ENCODE assay signal across 10 cellular contexts in the genomic region with DNA sequence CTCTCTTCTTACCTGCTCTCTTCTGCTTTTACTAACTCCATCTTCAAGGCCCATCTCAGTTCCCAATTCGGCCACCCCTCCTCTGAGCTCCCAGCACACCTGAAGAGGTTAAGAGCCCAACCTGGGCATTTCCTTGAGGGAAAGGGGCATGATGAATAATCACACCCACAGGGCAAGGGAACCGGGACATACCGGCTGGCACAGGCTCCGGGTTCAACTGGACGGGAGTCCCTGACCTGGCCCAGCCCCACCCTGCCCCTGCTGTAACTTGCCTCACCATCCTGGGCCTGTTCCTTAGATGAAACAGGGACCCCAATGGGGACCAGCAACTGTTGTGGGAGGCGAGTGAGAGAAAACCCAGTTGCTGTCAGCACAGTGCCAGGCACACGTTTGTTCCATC. TPM values are rescaled to one million over a fixed set of nuclear protein-coding genes. Genes with fewer than 3 reads are reported as not detected.
A peak's percentile ranks its signal among the peaks of the same experiment; 100 is the strongest.
DNase-seq lines count a peak whose midpoint lies in the region; ATAC-seq, FAIRE-seq and TF ChIP-seq lines count a peak whose summit lies in the region.
"Had no signal": no experiment of that assay in that cellular context is flagged by ENCODE, and none has a peak within 500 bp of the region (broad histone marks: within the 10 kb centered on the region; RNA-seq: fewer than 3 reads in every experiment).

No MANE protein-coding gene starts in this region.

- H3K4me1 Mint-ChIP-seq in MCF 10A (ENCODE audit: insufficient read depth, unreplicated experiment) = peaks cover 10% of the 10 kb centered on the region
- peaks cover 18% of the 10 kb centered on the region for H3K4me1 Mint-ChIP-seq in activated CD4-positive, alpha-beta memory T cell treated with anti-CD3 and anti-CD28 coated beads, Interleukin-2, amount 10 ng/mL, durations not matched to agents 7 days and 5 days

- peak overlapping the region; percentile 32 to 51 for H3K9ac ChIP-seq in mucosa of rectum (ENCODE audit: low read depth in 1 of 2, low read length in 2 of 2)

- H3K9me3 ChIP-seq in breast epithelium (no peaks in the 10 kb centered on the region), mucosa of rectum (ENCODE audit: control insufficient read depth in 2 of 2, low read length in 2 of 2) (no peaks in the 10 kb centered on the region), upper lobe of right lung (no peaks in the 10 kb centered on the region)

- H3K36me3 Mint-ChIP-seq in MCF 10A (ENCODE audit: insufficient read depth, unreplicated experiment) = no peaks in the 10 kb centered on the region
- no peaks in the 10 kb centered on the region for H3K36me3 Mint-ChIP-seq in activated CD4-positive, alpha-beta memory T cell treated with anti-CD3 and anti-CD28 coated beads, Interleukin-2, amount 10 ng/mL, durations not matched to agents 7 days and 5 days (ENCODE audit: low read depth)

- TF ChIP-seq POLR2A in breast epithelium (IDR thresholded peaks at IDR 0.05) = no peak
- TF ChIP-seq POLR2A in GM12891 (IDR thresholded peaks at IDR 0.05; ENCODE audit: low read depth, low read length) = no peak

- POLR2A ChIA-PET in MCF 10A (lab: Yijun Ruan, JAX) = interaction anchor here (1.8 kb wide), 1 partner anchor 20 kb away, joined by 6 read pairs; no protein-coding TSS in a partner anchor
- POLR2A ChIA-PET in activated CD4-positive, alpha-beta memory T cell treated with anti-CD3 and anti-CD28 coated beads, Interleukin-2, amount 10 ng/mL, durations not matched to agents 7 days and 5 days (lab: Charles Lee) = interaction anchor here (1.2 to 3.2 kb wide), 4 partner anchors 9 to 115 kb away, joined by 3 to 52 read pairs (median 6); a partner anchor contains a TSS

- TF ChIP-seq CTCF in breast epithelium (IDR thresholded peaks at IDR 0.05) = no peak
- TF ChIP-seq CTCF in MCF 10A (IDR thresholded peaks at IDR 0.05; ENCODE audit: unreplicated experiment) = no peak
- TF ChIP-seq CTCF in upper lobe of right lung (IDR thresholded peaks at IDR 0.05) = no peak

- ATAC-seq in upper lobe of right lung (no peak), HG02678 (IDR thresholded peaks at IDR 0.05; ENCODE audit: unreplicated experiment) (no peak)

- H3K4me3 Mint-ChIP-seq in MCF 10A (ENCODE audit: unreplicated experiment) = no peak overlapping the region
- peak overlapping the region; percentile 71 for H3K4me3 Mint-ChIP-seq in activated CD4-positive, alpha-beta memory T cell treated with anti-CD3 and anti-CD28 coated beads, Interleukin-2, amount 10 ng/mL, durations not matched to agents 7 days and 5 days

- no peak overlapping the region for H3K27ac Mint-ChIP-seq in MCF 10A (ENCODE audit: low read depth, unreplicated experiment)
- H3K27ac Mint-ChIP-seq in activated CD4-positive, alpha-beta memory T cell treated with anti-CD3 and anti-CD28 coated beads, Interleukin-2, amount 10 ng/mL, durations not matched to agents 7 days and 5 days = peak overlapping the region; percentile 69

- FAIRE-seq in GM12891 (lab: Jason Lieb, UNC) = no peak
- FAIRE-seq: G401.6 had no signal

- H3K27me3 Mint-ChIP-seq in MCF 10A (ENCODE audit: insufficient read depth, unreplicated experiment) = no peaks in the 10 kb centered on the region
- no peaks in the 10 kb centered on the region for H3K27me3 Mint-ChIP-seq in activated CD4-positive, alpha-beta memory T cell treated with anti-CD3 and anti-CD28 coated beads, Interleukin-2, amount 10 ng/mL, durations not matched to agents 7 days and 5 days

- no peaks in the 10 kb centered on the region for H3K36me3 ChIP-seq in breast epithelium
- no peaks in the 10 kb centered on the region for H3K36me3 ChIP-seq in mucosa of rectum (ENCODE audit: control insufficient read depth in 2 of 2, insufficient read depth in 2 of 2, low read length in 2 of 2)
- no peaks in the 10 kb centered on the region for H3K36me3 ChIP-seq in upper lobe of right lung

- no peak overlapping the region for H3K4me3 ChIP-seq in breast epithelium
- no peak overlapping the region for H3K4me3 ChIP-seq in mucosa of rectum (ENCODE audit: low read length in 2 of 2)
- no peak overlapping the region for H3K4me3 ChIP-seq in upper lobe of right lung

- H3K27ac ChIP-seq in breast epithelium (peak overlapping the region; percentile 63 to 86), mucosa of rectum (ENCODE audit: low read depth in 2 of 2, low read length in 2 of 2) (peak overlapping the region; percentile 88 to 90), upper lobe of right lung (peak overlapping the region; percentile 74)

- no TSS peak for BruUV-seq in MCF 10A (replicated peaks; lab: Mats Ljungman, UMichigan)

- H3K9me3 Mint-ChIP-seq in MCF 10A (ENCODE audit: unreplicated experiment) = no peaks in the 10 kb centered on the region
- no peaks in the 10 kb centered on the region for H3K9me3 Mint-ChIP-seq in activated CD4-positive, alpha-beta memory T cell treated with anti-CD3 and anti-CD28 coated beads, Interleukin-2, amount 10 ng/mL, durations not matched to agents 7 days and 5 days

- CTCF ChIA-PET in MCF 10A (lab: Yijun Ruan, JAX) = no interaction called here
- CTCF ChIA-PET in activated CD4-positive, alpha-beta memory T cell treated with anti-CD3 and anti-CD28 coated beads, Interleukin-2, amount 10 ng/mL, durations not matched to agents 7 days and 5 days (lab: Charles Lee) = interaction anchor here (1.1 to 1.5 kb wide), 2 partner anchors 8 to 9 kb away, joined by 4 read pairs; a partner anchor contains a TSS

- intact Hi-C loops in breast epithelium (cut with DNase I; ENCODE audit: low total_unique reads) (no loop called here), MCF 10A (cut with micrococcal nuclease) (no loop called here), upper lobe of right lung (cut with DNase I) (no loop called here)

- DNase-seq in breast epithelium (ENCODE audit: low spot score in 2 of 2) = no peak
- DNase-seq in MCF 10A (ENCODE audit: unreplicated experiment) = no peak
- DNase-seq in activated CD4-positive, alpha-beta memory T cell treated with anti-CD3 and anti-CD28 coated beads, Interleukin-2, amount 10 ng/mL, durations not matched to agents 7 days and 5 days = no peak
- DNase-seq in upper lobe of right lung = no peak
- no peak for DNase-seq in dedifferentiated amniotic fluid mesenchymal stem cell (ENCODE audit: extremely low spot score)
- DNase-seq in GM12891 (ENCODE audit: insufficient read length, low spot score) = no peak
- DNase-seq: NCI-H2081 had no signal

- H3K4me1 ChIP-seq in breast epithelium (peaks cover 0 to 13% of the 10 kb centered on the region in 2 donors), mucosa of rectum (ENCODE audit: control insufficient read depth in 2 of 2, insufficient read depth in 2 of 2, low read length in 2 of 2) (peaks cover 67 to 68% of the 10 kb centered on the region in 2 donors), upper lobe of right lung (peaks cover 43% of the 10 kb centered on the region)

- H3K27me3 ChIP-seq in breast epithelium (no peaks in the 10 kb centered on the region), mucosa of rectum (ENCODE audit: control insufficient read depth in 2 of 2, insufficient read depth in 2 of 2, low read length in 2 of 2) (no peaks in the 10 kb centered on the region), upper lobe of right lung (no peaks in the 10 kb centered on the region)

TF ChIP-seq in GM12891, 5 proteins besides CTCF, POLR2A, EP300 and RAD21:
- TF ChIP-seq SPI1 (IDR thresholded peaks at IDR 0.05; ENCODE audit: low read depth, low read length) (no peak), PAX5 (IDR thresholded peaks at IDR 0.05; ENCODE audit: insufficient read depth, low read length, severe bottlenecking) (no peak), POU2F2 (IDR thresholded peaks at IDR 0.05; ENCODE audit: low read depth, low read length) (no peak), POLR2AphosphoS5 (IDR thresholded peaks at IDR 0.05; ENCODE audit: low read depth, low read length) (no peak), TAF1 (IDR thresholded peaks at IDR 0.05; ENCODE audit: low read depth, low read length) (no peak)

RNA-seq across cellular contexts. Expression of a gene that starts 8.5 kb away (rescaled TPM):
- total RNA-seq in breast epithelium (1 to 10 TPM; 1.3 to 8.3 (median 4.3) TPM), MCF 10A (2022) (19.1 and 29.9 TPM in 2 replicates), upper lobe of right lung (22.6 TPM)
- total RNA-seq in activated CD4-positive, alpha-beta memory T cell treated with anti-CD3 and anti-CD28 coated beads, Interleukin-2, amount 10 ng/mL, durations not matched to agents 7 days and 5 days = 10 to 100 TPM; 10.2 to 11.7 TPM
- polyA plus RNA-seq in GM12891 (2012; ENCODE audit: low read depth, missing spikeins) = 0.82 TPM

RNA-seq across cellular contexts. Expression of a gene that starts 49.4 kb away (rescaled TPM):
- total RNA-seq in breast epithelium = 1 to 10 TPM; 1.3 to 4.6 (median 2.3) TPM
- 0.10 TPM in 1 of 2 replicates, not detected in the other for total RNA-seq in MCF 10A (2022)
- under 1 TPM; 0.08 to 0.10 TPM for total RNA-seq in activated CD4-positive, alpha-beta memory T cell treated with anti-CD3 and anti-CD28 coated beads, Interleukin-2, amount 10 ng/mL, durations not matched to agents 7 days and 5 days
- 1.6 TPM for total RNA-seq in upper lobe of right lung
- not detected for polyA plus RNA-seq in GM12891 (2012; ENCODE audit: low read depth, missing spikeins)
